In genomic region chr6:65638047-65638831, GRCh38 we compare ENCODE assay signal across 13 cellular contexts.
DNase-seq lines count a peak whose midpoint lies in the region; ATAC-seq and TF ChIP-seq lines count a peak whose summit lies in the region.
"Had no signal": no experiment of that assay in that cellular context is flagged by ENCODE, and none has a peak within 500 bp of the region (broad histone marks: within the 10 kb centered on the region; RNA-seq: fewer than 3 reads in every experiment).

No MANE protein-coding gene starts in this region.

- no peak for ATAC-seq in GM19324 (IDR thresholded peaks at IDR 0.05; ENCODE audit: low FRiP score, unreplicated experiment)
- ATAC-seq: activated CD4-positive, alpha-beta T cell treated with anti-CD3 and anti-CD28 coated beads for 36 hours had no signal

- H3K4me1 ChIP-seq in testis, result no peaks in the 10 kb centered on the region
- H3K4me1 ChIP-seq: esophagus squamous epithelium had no signal

- 71 to 81% methylated on average over 16 to 22 of the region's 22 CpGs for WGBS in testis, 2 donors

- H3K9me3 ChIP-seq in testis, result no peaks in the 10 kb centered on the region

- no peaks in the 10 kb centered on the region for H3K27me3 ChIP-seq in testis
- H3K27me3 ChIP-seq: esophagus squamous epithelium had no signal

- peak; percentile 73 for DNase-seq in NCI-H82 (lab: John Stamatoyannopoulos, UW)
- DNase-seq in NCI-H82 treated with DMSO at 0.1 percent for 48 hours (lab: John Stamatoyannopoulos, UW; ENCODE audit: unreplicated experiment), result no peak
- peak; percentile 64 for DNase-seq in NCI-H69 (lab: John Stamatoyannopoulos, UW)
- DNase-seq in ecto neural progenitor cell (ENCODE audit: low spot score), result peak; percentile 52
- peak; percentile 61 for DNase-seq in testis
- DNase-seq in GOT3 (lab: John Stamatoyannopoulos, UW), result no peak
- DNase-seq in CD1c-positive myeloid dendritic cell (ENCODE audit: extremely low spot score), result no peak
- DNase-seq: activated CD4-positive, alpha-beta T cell treated with anti-CD3 and anti-CD28 coated beads for 36 hours; activated naive CD8-positive, alpha-beta T cell treated with anti-CD3 and anti-CD28 coated beads, Interleukin-2, amount 10 ng/mL, durations not matched to agents 7 days and 5 days; esophagus squamous epithelium; NCI-H774 had no signal

- no peaks in the 10 kb centered on the region for H3K36me3 ChIP-seq in testis (ENCODE audit: low read depth, missing control alignments)
- H3K36me3 ChIP-seq: esophagus squamous epithelium had no signal

- intact Hi-C loops in testis (cut with DNase I; ENCODE audit: low total_unique reads), result no loop called here

- TF ChIP-seq CTCF in testis (IDR thresholded peaks at IDR 0.05), result peak in 1 of 3 experiments; percentile 12

- no peak overlapping the region for H3K27ac ChIP-seq in testis
- H3K27ac ChIP-seq: esophagus squamous epithelium, HL-60 had no signal

- no peak for TF ChIP-seq POLR2A in testis (IDR thresholded peaks at IDR 0.05)

- no peak overlapping the region for H3K4me3 ChIP-seq in testis
- H3K4me3 ChIP-seq: esophagus squamous epithelium had no signal

Comparison
In these comparisons a context has a peak if more than half of its experiments do, and no peak if none do; other contexts are left out.
1. DNase-seq: peak in NCI-H82 (single experiment), NCI-H69 (single experiment), ecto neural progenitor cell (single experiment) and testis (single experiment); none in NCI-H82 treated with DMSO at 0.1 percent for 48 hours (single experiment), GOT3 (single experiment) and CD1c-positive myeloid dendritic cell (single experiment).